In genomic region chr18:79050005-79050404, GRCh38 we compare ENCODE assay signal across 8 cellular contexts.
"Had no signal": no experiment of that assay in that cellular context is flagged by ENCODE, and none has a peak within 500 bp of the region (broad histone marks: within the 10 kb centered on the region; RNA-seq: fewer than 3 reads in every experiment).

No MANE protein-coding gene starts in this region.

- FAIRE-seq: G401.6, GM12878, GM12891, GM12892, GM18507, GM19239 had no signal

- ATAC-seq: GM12878 had no signal

- H3K4me3 ChIP-seq: GM12878 had no signal

- DNase-seq: GDM1, GF-D8 had no signal
